In the genomic region with DNA sequence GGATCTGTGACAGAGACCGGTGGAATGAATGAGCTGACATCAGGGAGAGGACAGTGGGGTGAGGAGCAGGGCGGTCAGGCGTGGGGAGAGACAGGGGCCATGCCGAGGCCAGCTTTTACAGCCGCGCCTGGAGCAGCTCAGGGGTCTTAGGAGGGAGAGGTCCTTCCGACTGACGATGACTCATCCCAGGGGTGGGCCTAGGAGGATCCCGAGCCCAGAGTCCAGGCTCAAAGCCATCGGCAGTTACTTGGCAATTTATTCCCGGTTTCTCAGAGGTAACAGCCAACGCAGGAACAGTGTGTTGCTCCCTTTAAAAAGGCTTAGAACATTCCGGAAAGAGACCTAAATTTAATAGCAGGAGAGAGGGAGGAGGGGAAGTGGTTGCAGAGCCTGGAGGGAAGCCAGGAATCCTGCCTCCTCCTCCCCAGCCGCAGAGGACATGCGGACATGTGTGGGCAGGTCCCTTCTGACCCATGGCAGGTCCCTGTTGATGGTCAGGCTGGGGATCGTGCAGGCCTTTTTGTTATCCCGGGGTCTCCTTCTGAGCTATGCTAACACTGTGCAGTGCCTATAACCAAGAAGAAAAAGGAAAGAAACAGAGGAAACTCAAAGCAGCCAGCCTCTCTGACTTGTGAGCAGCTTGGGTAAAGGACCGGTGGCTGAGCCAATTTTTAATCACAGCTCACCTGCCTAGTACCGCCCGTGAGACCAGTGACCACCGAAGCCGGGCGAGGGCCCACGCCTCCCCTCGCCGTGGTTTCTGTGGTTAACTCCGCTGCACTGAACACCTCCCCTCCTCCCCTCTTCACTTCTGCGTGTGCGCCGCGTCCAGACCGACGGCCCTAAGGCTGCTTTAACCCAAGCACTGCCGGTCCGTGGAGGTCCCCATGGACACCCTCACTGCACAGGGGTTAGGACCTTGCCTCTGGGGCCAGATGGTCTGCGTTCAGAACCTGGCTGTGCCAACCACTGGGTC, we compare ENCODE assay signal across 8 cellular contexts.
DNase-seq lines count a peak whose midpoint lies in the region; ATAC-seq and TF ChIP-seq lines count a peak whose summit lies in the region.

No MANE protein-coding gene starts in this region.

- no peak for TF ChIP-seq POLR2A in spleen (IDR thresholded peaks at IDR 0.05)

- no peaks in the 10 kb centered on the region for H3K36me3 ChIP-seq in spleen
- no peaks in the 10 kb centered on the region for H3K36me3 ChIP-seq in PC-3 (ENCODE audit: low read depth, low read length)

- H2AFZ ChIP-seq in PC-3 (ENCODE audit: low read length) = no peak overlapping the region

- intact Hi-C loops in activated CD4-positive, alpha-beta memory T cell treated with anti-CD3 and anti-CD28 coated beads for 36 hours (cut with micrococcal nuclease) = no loop called here
- intact Hi-C loops in head of caudate nucleus (cut with DNase I) = loop anchor here (5.0 to 10.0 kb wide), 2 partner anchors 70 to 267 kb away; a partner anchor contains a TSS
- intact Hi-C loops in spleen (cut with DNase I; ENCODE audit: low total_unique reads) = no loop called here
- intact Hi-C loops in PC-3 (cut with micrococcal nuclease) = no loop called here

- H3K4me3 Mint-ChIP-seq in activated CD4-positive, alpha-beta memory T cell treated with anti-CD3 and anti-CD28 coated beads for 36 hours = no peak overlapping the region
- no peak overlapping the region for H3K4me3 Mint-ChIP-seq in activated CD4-positive, alpha-beta memory T cell treated with anti-CD3 and anti-CD28 coated beads, Interleukin-2, amount 10 ng/mL, durations not matched to agents 7 days and 5 days

- H3F3A ChIP-seq in PC-3 (ENCODE audit: low read length, unreplicated experiment) = no peaks in the 10 kb centered on the region

- CTCF ChIA-PET in activated CD4-positive, alpha-beta memory T cell treated with anti-CD3 and anti-CD28 coated beads for 36 hours (lab: Charles Lee) = no interaction called here
- CTCF ChIA-PET in activated CD4-positive, alpha-beta memory T cell treated with anti-CD3 and anti-CD28 coated beads, Interleukin-2, amount 10 ng/mL, durations not matched to agents 7 days and 5 days (lab: Charles Lee) = no interaction called here
- CTCF ChIA-PET in PC-3 (lab: Charles Lee) = no interaction called here

- no peaks in the 10 kb centered on the region for H3K9me2 ChIP-seq in PC-3 (replicated peaks; ENCODE audit: low read length)

- no TSS peak for BruUV-seq in PC-3 (replicated peaks; lab: Mats Ljungman, UMichigan)

- H3K27ac ChIP-seq in spleen = peak overlapping the region in 6 of 8 donors; percentile 30 to 63 (median 54)
- H3K27ac ChIP-seq in PC-3 (ENCODE audit: low read length) = no peak overlapping the region

- H3K9me3 ChIP-seq in spleen = no peaks in the 10 kb centered on the region
- H3K9me3 ChIP-seq in PC-3 (ENCODE audit: low read length) = no peaks in the 10 kb centered on the region

- ATAC-seq in HG02642 (IDR thresholded peaks at IDR 0.05; ENCODE audit: poor library complexity, unreplicated experiment) (peak; percentile 42), PC-3 (no peak)

- no peak overlapping the region for H3K4me2 ChIP-seq in PC-3 (ENCODE audit: low read length)

- H3K4me3 ChIP-seq in spleen (peak overlapping the region in 3 of 8 donors; percentile 4 to 47 (median 10)), PC-3 (ENCODE audit: low read length) (no peak overlapping the region)

- peaks cover 5% of the 10 kb centered on the region for H3K4me1 Mint-ChIP-seq in activated CD4-positive, alpha-beta memory T cell treated with anti-CD3 and anti-CD28 coated beads for 36 hours (ENCODE audit: low read depth)
- H3K4me1 Mint-ChIP-seq in activated CD4-positive, alpha-beta memory T cell treated with anti-CD3 and anti-CD28 coated beads, Interleukin-2, amount 10 ng/mL, durations not matched to agents 7 days and 5 days = peaks cover 8% of the 10 kb centered on the region

- WGBS in spleen, 5 donors = 12 to 23% (median 17%) methylated on average over 34 to 36 of the region's 36 CpGs

- DNase-seq in activated CD4-positive, alpha-beta memory T cell treated with anti-CD3 and anti-CD28 coated beads for 36 hours = peak; percentile 20
- no peak for DNase-seq in activated CD4-positive, alpha-beta memory T cell treated with anti-CD3 and anti-CD28 coated beads, Interleukin-2, amount 10 ng/mL, durations not matched to agents 7 days and 5 days
- DNase-seq in SW480 (ENCODE audit: low spot score) (peak; percentile 37), head of caudate nucleus (peak in 25 of 42 donors; percentile 24 to 74 (median 49)), spleen (no peak), PC-3 (no peak)
- DNase-seq in central memory CD4-positive, alpha-beta T cell = no peak

- peaks cover 39% of the 10 kb centered on the region for H3K27me3 Mint-ChIP-seq in activated CD4-positive, alpha-beta memory T cell treated with anti-CD3 and anti-CD28 coated beads for 36 hours
- H3K27me3 Mint-ChIP-seq in activated CD4-positive, alpha-beta memory T cell treated with anti-CD3 and anti-CD28 coated beads, Interleukin-2, amount 10 ng/mL, durations not matched to agents 7 days and 5 days = peaks cover 37% of the 10 kb centered on the region

- POLR2A ChIA-PET in activated CD4-positive, alpha-beta memory T cell treated with anti-CD3 and anti-CD28 coated beads for 36 hours (lab: Charles Lee) = no interaction called here
- POLR2A ChIA-PET in activated CD4-positive, alpha-beta memory T cell treated with anti-CD3 and anti-CD28 coated beads, Interleukin-2, amount 10 ng/mL, durations not matched to agents 7 days and 5 days (lab: Charles Lee) = no interaction called here
- POLR2A ChIA-PET in PC-3 (lab: Charles Lee; ENCODE audit: unreplicated experiment) = no interaction called here

- H3K9ac ChIP-seq in PC-3 (ENCODE audit: low read length) = no peak overlapping the region

- H3K79me2 ChIP-seq in PC-3 (ENCODE audit: low read length) = no peaks in the 10 kb centered on the region

- H3K27me3 ChIP-seq in spleen (replicated peaks in 1 of 7) = peaks cover 0 to 27% (median 0%) of the 10 kb centered on the region in 7 donors
- peaks cover 3% of the 10 kb centered on the region; the same call in 1 of the 2 replicates for H3K27me3 ChIP-seq in PC-3 (ENCODE audit: low read length)

- no peak overlapping the region for H3K27ac Mint-ChIP-seq in activated CD4-positive, alpha-beta memory T cell treated with anti-CD3 and anti-CD28 coated beads for 36 hours
- H3K27ac Mint-ChIP-seq in activated CD4-positive, alpha-beta memory T cell treated with anti-CD3 and anti-CD28 coated beads, Interleukin-2, amount 10 ng/mL, durations not matched to agents 7 days and 5 days = no peak overlapping the region

- H3K9me3 Mint-ChIP-seq in activated CD4-positive, alpha-beta memory T cell treated with anti-CD3 and anti-CD28 coated beads for 36 hours = no peaks in the 10 kb centered on the region
- H3K9me3 Mint-ChIP-seq in activated CD4-positive, alpha-beta memory T cell treated with anti-CD3 and anti-CD28 coated beads, Interleukin-2, amount 10 ng/mL, durations not matched to agents 7 days and 5 days = no peaks in the 10 kb centered on the region

- TF ChIP-seq CTCF in spleen (IDR thresholded peaks at IDR 0.05 in 8 of 11, conservative IDR thresholded peaks at IDR 0.05 in 3 of 11) (no peak), PC-3 (conservative IDR thresholded peaks at IDR 0.05; ENCODE audit: low read depth, low read length) (no peak)

- no peaks in the 10 kb centered on the region for H3K36me3 Mint-ChIP-seq in activated CD4-positive, alpha-beta memory T cell treated with anti-CD3 and anti-CD28 coated beads for 36 hours
- no peaks in the 10 kb centered on the region for H3K36me3 Mint-ChIP-seq in activated CD4-positive, alpha-beta memory T cell treated with anti-CD3 and anti-CD28 coated beads, Interleukin-2, amount 10 ng/mL, durations not matched to agents 7 days and 5 days (ENCODE audit: low read depth)

- H3K4me1 ChIP-seq in spleen = peaks cover 17 to 61% (median 29%) of the 10 kb centered on the region in 6 donors
- H3K4me1 ChIP-seq in PC-3 (ENCODE audit: insufficient read depth, low read length) = no peaks in the 10 kb centered on the region

- H4K20me1 ChIP-seq in PC-3 (ENCODE audit: low read length) = no peaks in the 10 kb centered on the region

Comparison
In these comparisons a context has a peak if more than half of its experiments do, and no peak if none do; other contexts are left out.
1. DNase-seq: peak in activated CD4-positive, alpha-beta memory T cell treated with anti-CD3 and anti-CD28 coated beads for 36 hours (single experiment), SW480 (single experiment) and head of caudate nucleus (25 of 42); none in activated CD4-positive, alpha-beta memory T cell treated with anti-CD3 and anti-CD28 coated beads, Interleukin-2, amount 10 ng/mL, durations not matched to agents 7 days and 5 days (single experiment), spleen (single experiment), central memory CD4-positive, alpha-beta T cell (single experiment) and PC-3 (single experiment).